In genomic region chr17:78697846-78698343, GRCh38 we compare ENCODE assay signal across 17 cellular contexts.
A peak's percentile ranks its signal among the peaks of the same experiment; 100 is the strongest.
DNase-seq lines count a peak whose midpoint lies in the region; ATAC-seq and TF ChIP-seq lines count a peak whose summit lies in the region.
"Had no signal": no experiment of that assay in that cellular context is flagged by ENCODE, and none has a peak within 500 bp of the region (broad histone marks: within the 10 kb centered on the region; RNA-seq: fewer than 3 reads in every experiment).

No MANE protein-coding gene starts in this region.

- H3K36me3 ChIP-seq in A673 (ENCODE audit: insufficient read depth, low read length, poor library complexity, severe bottlenecking) (peaks cover 16% of the 10 kb centered on the region), DOHH2 (ENCODE audit: control insufficient read depth, low read length) (peaks cover 93% of the 10 kb centered on the region), endodermal cell (ENCODE audit: control insufficient read depth, insufficient read depth, low read length) (peaks cover 72% of the 10 kb centered on the region)

- H3K9ac ChIP-seq in endodermal cell (ENCODE audit: extremely low read depth, low read length, poor library complexity, severe bottlenecking), result no peak overlapping the region

- H3K9me3 ChIP-seq in A673 (ENCODE audit: low read depth, low read length, poor library complexity, severe bottlenecking) (no peaks in the 10 kb centered on the region), DOHH2 (ENCODE audit: control insufficient read depth, insufficient read depth, low read length) (no peaks in the 10 kb centered on the region), T-helper 17 cell (ENCODE audit: control insufficient read depth, low read length, poor library complexity, severe bottlenecking) (no peaks in the 10 kb centered on the region), endodermal cell (ENCODE audit: control insufficient read depth, low read length) (no peaks in the 10 kb centered on the region)
- H3K9me3 ChIP-seq: Peyer's patch, psoas muscle, vagina had no signal

- no peaks in the 10 kb centered on the region for H3K79me2 ChIP-seq in DOHH2 (ENCODE audit: control insufficient read depth, low read length)

- no peaks in the 10 kb centered on the region for H3K27me3 Mint-ChIP-seq in T-helper 17 cell
- H3K27me3 Mint-ChIP-seq in endodermal cell (ENCODE audit: insufficient read depth), result no peaks in the 10 kb centered on the region

- ATAC-seq in T-helper 17 cell (no peak), HG02852 (IDR thresholded peaks at IDR 0.05; ENCODE audit: unreplicated experiment) (no peak)
- ATAC-seq: left ventricle myocardium superior, psoas muscle had no signal

- H3K27ac ChIP-seq in A673 (ENCODE audit: low read depth, low read length, poor library complexity, severe bottlenecking) (no peak overlapping the region), DOHH2 (ENCODE audit: low read depth, low read length) (no peak overlapping the region; the same call in 1 of the 2 replicates), endodermal cell (ENCODE audit: low read depth, low read length) (no peak overlapping the region), caudate nucleus (ENCODE audit: low read depth, low read length) (no peak overlapping the region)
- H3K27ac ChIP-seq: foreskin keratinocyte, Peyer's patch, psoas muscle, vagina, WERI-Rb-1 had no signal

- H3K4me3 Mint-ChIP-seq in T-helper 17 cell (peak overlapping the region; percentile 52), endodermal cell (no peak overlapping the region)

- H3K27ac Mint-ChIP-seq in T-helper 17 cell, result peak overlapping the region; percentile 90
- H3K27ac Mint-ChIP-seq in endodermal cell, result no peak overlapping the region

- TF ChIP-seq CTCF in A673 (conservative IDR thresholded peaks at IDR 0.05; ENCODE audit: low read depth, low read length) (no peak), DOHH2 (IDR thresholded peaks at IDR 0.05; ENCODE audit: low read depth, low read length, poor library complexity, severe bottlenecking) (no peak), endodermal cell (conservative IDR thresholded peaks at IDR 0.05) (no peak)

- peaks cover 25% of the 10 kb centered on the region for H3K4me1 Mint-ChIP-seq in T-helper 17 cell
- H3K4me1 Mint-ChIP-seq in endodermal cell, result no peaks in the 10 kb centered on the region

- H3K4me2 ChIP-seq in DOHH2 (ENCODE audit: low read length), result peak overlapping the region; percentile 61

- DNase-seq in A673 (ENCODE audit: low spot score) (peak; percentile 61), T-helper 17 cell (no peak), endodermal cell (peak; percentile 29), caudate nucleus (lab: John Stamatoyannopoulos, UW) (no peak), putamen (ENCODE audit: low spot score) (no peak)
- no peak for DNase-seq in stimulated activated CD4-positive, alpha-beta T cell treated with anti-CD3 and anti-CD28 coated beads, Interleukin-4, amount 100 ng/mL, for 1 hour
- DNase-seq: foreskin keratinocyte; left ventricle myocardium superior; NCI-H2029 treated with DMSO at 0.1 percent for 48 hours; NCI-H526 treated with DMSO at 0.1 percent for 48 hours; psoas muscle; stimulated activated CD4-positive, alpha-beta T cell treated with anti-CD3 and anti-CD28 coated beads, Interleukin-12 subunit alpha, Interleukin-12 subunit beta, amount 100 ng/mL, for 4 hours; WERI-Rb-1 had no signal

- no peaks in the 10 kb centered on the region for H3K9me2 ChIP-seq in DOHH2 (replicated peaks; ENCODE audit: control insufficient read depth, low read length)

- CTCF ChIA-PET in A673 (lab: Charles Lee), result no interaction called here

- no TSS peak for BruUV-seq in A673 (replicated peaks; lab: Mats Ljungman, UMichigan)

- 97 to 98% methylated on average over 21 of the region's 21 CpGs for WGBS in endodermal cell (ENCODE audit: insufficient coverage in 1 of 2, insufficient read length in 1 of 2), 2 experiments

- intact Hi-C loops in A673 (cut with micrococcal nuclease; ENCODE audit: unreplicated experiment), result no loop called here

- H3K36me3 Mint-ChIP-seq in T-helper 17 cell (ENCODE audit: low read depth), result peaks cover 21% of the 10 kb centered on the region
- peaks cover 33% of the 10 kb centered on the region for H3K36me3 Mint-ChIP-seq in endodermal cell (ENCODE audit: low read depth)

- H4K20me1 ChIP-seq in DOHH2 (ENCODE audit: control insufficient read depth, insufficient read depth, low read depth, low read length), result no peaks in the 10 kb centered on the region

- peaks cover 4% of the 10 kb centered on the region; the same call in 1 of the 2 replicates for H3F3A ChIP-seq in DOHH2 (ENCODE audit: control insufficient read depth, insufficient read depth)

- H3K4me1 ChIP-seq in A673 (ENCODE audit: insufficient read depth, low read length, poor library complexity, severe bottlenecking) (peaks cover 3% of the 10 kb centered on the region), DOHH2 (ENCODE audit: control insufficient read depth, low read length) (peaks cover 40% of the 10 kb centered on the region), endodermal cell (ENCODE audit: control insufficient read depth, insufficient read depth, low read length) (no peaks in the 10 kb centered on the region)
- H3K4me1 ChIP-seq: foreskin keratinocyte, Peyer's patch, psoas muscle, vagina had no signal

- no peak overlapping the region for H3K4me3 ChIP-seq in A673 (ENCODE audit: low read depth, low read length, poor library complexity, severe bottlenecking)
- H3K4me3 ChIP-seq in DOHH2 (ENCODE audit: low read length), result peak overlapping the region; percentile 25
- H3K4me3 ChIP-seq in endodermal cell (ENCODE audit: low read length), result no peak overlapping the region
- H3K4me3 ChIP-seq: Peyer's patch, psoas muscle, vagina had no signal

- POLR2A ChIA-PET in A673 (lab: Charles Lee; ENCODE audit: low non-redundant PET), result no interaction called here

- H3K9me3 Mint-ChIP-seq in endodermal cell, result no peaks in the 10 kb centered on the region

- H3K27me3 ChIP-seq in A673 (replicated peaks; ENCODE audit: insufficient read depth, low read depth, low read length, poor library complexity) (no peaks in the 10 kb centered on the region), DOHH2 (ENCODE audit: control insufficient read depth, low read length) (no peaks in the 10 kb centered on the region), endodermal cell (ENCODE audit: control insufficient read depth, insufficient read depth, low read length, poor library complexity, severe bottlenecking) (no peaks in the 10 kb centered on the region)
- H3K27me3 ChIP-seq: foreskin keratinocyte, Peyer's patch, vagina had no signal

Comparison
In these comparisons a context has a peak if more than half of its experiments do, and no peak if none do; other contexts are left out.
1. DNase-seq: peak in A673 (single experiment) and endodermal cell (single experiment); none in T-helper 17 cell (0 of 3), caudate nucleus (0 of 61), stimulated activated CD4-positive, alpha-beta T cell treated with anti-CD3 and anti-CD28 coated beads, Interleukin-4, amount 100 ng/mL, for 1 hour (single experiment) and putamen (single experiment).